13 cellular contexts compared by ENCODE assay signal in genomic region chr18:31931163-31931885, GRCh38. TPM values are rescaled to one million over a fixed set of nuclear protein-coding genes. Genes with fewer than 3 reads are reported as not detected.
A peak's percentile ranks its signal among the peaks of the same experiment; 100 is the strongest.
DNase-seq lines count a peak whose midpoint lies in the region; ATAC-seq and TF ChIP-seq lines count a peak whose summit lies in the region.
"Had no signal": no experiment of that assay in that cellular context is flagged by ENCODE, and none has a peak within 500 bp of the region (broad histone marks: within the 10 kb centered on the region; RNA-seq: fewer than 3 reads in every experiment).

No MANE protein-coding gene starts in this region.

- no peak overlapping the region for H3K9ac ChIP-seq in smooth muscle cell (ENCODE audit: low read depth)

- no peak for TF ChIP-seq CTCF in WERI-Rb-1 (IDR thresholded peaks at IDR 0.05; ENCODE audit: low read depth, low read length)
- TF ChIP-seq CTCF in fibroblast of pulmonary artery (IDR thresholded peaks at IDR 0.05; ENCODE audit: low read length, missing control alignments) = no peak
- no peak for TF ChIP-seq CTCF in smooth muscle cell (IDR thresholded peaks at IDR 0.05; ENCODE audit: borderline replicate concordance, insufficient read depth, poor library complexity, severe bottlenecking)

- DNase-seq in HCEC 1CT = peak; percentile 39
- peak; percentile 49 for DNase-seq in WERI-Rb-1
- peak; percentile 24 for DNase-seq in fibroblast of pulmonary artery (ENCODE audit: low read depth)
- DNase-seq in smooth muscle cell (lab: John Stamatoyannopoulos, UW; ENCODE audit: unreplicated experiment) = no peak
- no peak for DNase-seq in head of caudate nucleus
- no peak for DNase-seq in NCI-H187 treated with DMSO at 0.1 percent for 48 hours (lab: John Stamatoyannopoulos, UW)
- DNase-seq: activated effector memory CD4-positive, alpha-beta T cell treated with Interleukin-2 at 50 U/mL for 16 hours; heart right ventricle; NCI-H1092 treated with DMSO at 0.1 percent for 48 hours; NCI-H345; T-helper 1 cell had no signal

- H3K4me3 ChIP-seq in WERI-Rb-1 (ENCODE audit: low read depth, low read length) = no peak overlapping the region
- H3K4me3 ChIP-seq in fibroblast of pulmonary artery (replicated peaks; ENCODE audit: low read depth, low read length) = no peak overlapping the region
- H3K4me3 ChIP-seq in smooth muscle cell = no peak overlapping the region
- H3K4me3 ChIP-seq: heart right ventricle, skin epidermis had no signal

- H3K27me3 ChIP-seq in WERI-Rb-1 (ENCODE audit: insufficient read depth, low read depth, severe bottlenecking) (no peaks in the 10 kb centered on the region), smooth muscle cell (ENCODE audit: low read depth) (no peaks in the 10 kb centered on the region)
- H3K27me3 ChIP-seq: heart right ventricle had no signal

- H3K4me2 ChIP-seq in smooth muscle cell = peak overlapping the region; percentile 14

- whole genome bisulfite sequencing in smooth muscle cell (ENCODE audit: low lambda C conversion rate) = 70% methylated on average over 6 of the region's 6 CpGs

- H3K36me3 ChIP-seq in WERI-Rb-1 (peaks cover 36% of the 10 kb centered on the region), smooth muscle cell (ENCODE audit: low read depth) (no peaks in the 10 kb centered on the region)

- no peak for ATAC-seq in HG02763 (IDR thresholded peaks at IDR 0.05; ENCODE audit: unreplicated experiment)

- H3K9me3 ChIP-seq in WERI-Rb-1 (ENCODE audit: severe bottlenecking) (no peaks in the 10 kb centered on the region), smooth muscle cell (replicated peaks; ENCODE audit: low read depth) (no peaks in the 10 kb centered on the region)
- H3K9me3 ChIP-seq: heart right ventricle had no signal

- intact Hi-C loops in head of caudate nucleus (cut with DNase I) = no loop called here

- peaks cover 75% of the 10 kb centered on the region for H4K20me1 ChIP-seq in smooth muscle cell (ENCODE audit: low read depth)

- H3K27ac ChIP-seq in WERI-Rb-1 = no peak overlapping the region
- peak overlapping the region; percentile 64 for H3K27ac ChIP-seq in smooth muscle cell (ENCODE audit: low read depth)
- H3K27ac ChIP-seq: heart right ventricle, skin epidermis had no signal

- no peaks in the 10 kb centered on the region for H3F3A ChIP-seq in smooth muscle cell (ENCODE audit: low read depth)

- H3K79me2 ChIP-seq in smooth muscle cell (ENCODE audit: low read depth) = peaks cover 60% of the 10 kb centered on the region

- no peak overlapping the region for H2AFZ ChIP-seq in smooth muscle cell (ENCODE audit: low read depth)

- no peaks in the 10 kb centered on the region for H3K4me1 ChIP-seq in smooth muscle cell (ENCODE audit: low read depth)

RNA-seq across cellular contexts. Expression of gene TRAPPC8, which starts 11.6 kb away (rescaled TPM):
- 32.0 and 35.6 TPM in 2 replicates for total RNA-seq in smooth muscle cell
- polyA plus RNA-seq in smooth muscle cell = 4.8 and 9.1 TPM in 2 replicates

Comparison
In these comparisons a context has a peak if more than half of its experiments do, and no peak if none do; other contexts are left out.
1. DNase-seq: peak in HCEC 1CT (single experiment), WERI-Rb-1 (single experiment) and fibroblast of pulmonary artery (single experiment); none in smooth muscle cell (single experiment), head of caudate nucleus (0 of 42) and NCI-H187 treated with DMSO at 0.1 percent for 48 hours (single experiment).